Comparison of ENCODE assay signal across 14 cellular contexts in genomic region chr19:14580623-14581237, GRCh38. TPM values are rescaled to one million over a fixed set of nuclear protein-coding genes. Genes with fewer than 3 reads are reported as not detected.
DNase-seq lines count a peak whose midpoint lies in the region; ATAC-seq and TF ChIP-seq lines count a peak whose summit lies in the region.
"Had no signal": no experiment of that assay in that cellular context is flagged by ENCODE, and none has a peak within 500 bp of the region (broad histone marks: within the 10 kb centered on the region; RNA-seq: fewer than 3 reads in every experiment).

No MANE protein-coding gene starts in this region.

- no peak overlapping the region for H3K4me3 Mint-ChIP-seq in activated CD8-positive, alpha-beta T cell treated with anti-CD3 and anti-CD28 coated beads for 36 hours
- H3K4me3 Mint-ChIP-seq in activated CD8-positive, alpha-beta T cell treated with anti-CD3 and anti-CD28 coated beads, Interleukin-2, amount 10 ng/mL, durations not matched to agents 7 days and 5 days = no peak overlapping the region
- H3K4me3 Mint-ChIP-seq in activated naive CD8-positive, alpha-beta T cell = no peak overlapping the region
- H3K4me3 Mint-ChIP-seq: nephron progenitor cell had no signal

- H3K4me1 ChIP-seq in OCI-LY3 (ENCODE audit: low read length) = peaks cover 72% of the 10 kb centered on the region
- H3K4me1 ChIP-seq: left lung, sigmoid colon had no signal

- H3K4me1 Mint-ChIP-seq in activated CD8-positive, alpha-beta T cell treated with anti-CD3 and anti-CD28 coated beads for 36 hours (ENCODE audit: low read depth) = peaks cover 19% of the 10 kb centered on the region
- H3K4me1 Mint-ChIP-seq in activated CD8-positive, alpha-beta T cell treated with anti-CD3 and anti-CD28 coated beads, Interleukin-2, amount 10 ng/mL, durations not matched to agents 7 days and 5 days (ENCODE audit: low read depth) = no peaks in the 10 kb centered on the region
- H3K4me1 Mint-ChIP-seq in activated naive CD8-positive, alpha-beta T cell (ENCODE audit: low read depth) = peaks cover 8% of the 10 kb centered on the region
- H3K4me1 Mint-ChIP-seq: nephron progenitor cell had no signal

- peaks cover 26% of the 10 kb centered on the region for H3K79me2 ChIP-seq in OCI-LY3 (ENCODE audit: low read length)

- DNase-seq in activated CD8-positive, alpha-beta T cell treated with anti-CD3 and anti-CD28 coated beads for 36 hours = peak; percentile 79
- DNase-seq in activated CD8-positive, alpha-beta T cell treated with anti-CD3 and anti-CD28 coated beads, Interleukin-2, amount 10 ng/mL, durations not matched to agents 7 days and 5 days = no peak
- DNase-seq in stimulated activated CD4-positive, alpha-beta T cell treated with anti-CD3 and anti-CD28 coated beads, TNF-alpha, amount 100 ng/mL, for 24 hours (ENCODE audit: low read depth in 3 of 3) = peak in 2 of 3 experiments; percentile 54 to 76
- no peak for DNase-seq in NCI-H2196 treated with DMSO at 0.1 percent for 48 hours (lab: John Stamatoyannopoulos, UW; ENCODE audit: unreplicated experiment)
- DNase-seq in HCEC 1CT = no peak
- DNase-seq: nephron progenitor cell, sigmoid colon had no signal

- no peak overlapping the region for H2AFZ ChIP-seq in OCI-LY3 (ENCODE audit: low read depth, low read length)

- no peaks in the 10 kb centered on the region for H4K20me1 ChIP-seq in OCI-LY3 (ENCODE audit: insufficient read depth, low read length)

- H3K4me3 ChIP-seq in OCI-LY3 (ENCODE audit: low read length) = peak overlapping the region; percentile 22; the same call in 1 of the 2 replicates
- H3K4me3 ChIP-seq: cardiac muscle cell, left lung, sigmoid colon had no signal

- peak overlapping the region; percentile 51 for H3K4me2 ChIP-seq in OCI-LY3 (ENCODE audit: low read length)

- H3K27ac Mint-ChIP-seq in activated CD8-positive, alpha-beta T cell treated with anti-CD3 and anti-CD28 coated beads for 36 hours = peak overlapping the region; percentile 74
- H3K27ac Mint-ChIP-seq in activated CD8-positive, alpha-beta T cell treated with anti-CD3 and anti-CD28 coated beads, Interleukin-2, amount 10 ng/mL, durations not matched to agents 7 days and 5 days = no peak overlapping the region
- H3K27ac Mint-ChIP-seq in activated naive CD8-positive, alpha-beta T cell = peak overlapping the region; percentile 86
- H3K27ac Mint-ChIP-seq: nephron progenitor cell had no signal

- peak; percentile 37 for ATAC-seq in activated CD8-positive, alpha-beta T cell treated with anti-CD3 and anti-CD28 coated beads for 36 hours
- no peak for ATAC-seq in activated CD8-positive, alpha-beta T cell treated with anti-CD3 and anti-CD28 coated beads, Interleukin-2, amount 10 ng/mL, durations not matched to agents 7 days and 5 days
- ATAC-seq in HG03571 (IDR thresholded peaks at IDR 0.05; ENCODE audit: unreplicated experiment) = no peak
- ATAC-seq: left lung, Panc1 had no signal

- no peak for TF ChIP-seq CTCF in activated CD8-positive, alpha-beta T cell treated with anti-CD3 and anti-CD28 coated beads for 36 hours (IDR thresholded peaks at IDR 0.05)
- peak; percentile 41 for TF ChIP-seq CTCF in OCI-LY3 (IDR thresholded peaks at IDR 0.05; ENCODE audit: low read depth, low read length)

- no peaks in the 10 kb centered on the region for H3K27me3 ChIP-seq in OCI-LY3 (ENCODE audit: low read depth, low read length)
- H3K27me3 ChIP-seq: cardiac muscle cell, left lung, sigmoid colon had no signal

- no peaks in the 10 kb centered on the region for H3K36me3 Mint-ChIP-seq in activated CD8-positive, alpha-beta T cell treated with anti-CD3 and anti-CD28 coated beads for 36 hours (ENCODE audit: low read depth)
- H3K36me3 Mint-ChIP-seq in activated CD8-positive, alpha-beta T cell treated with anti-CD3 and anti-CD28 coated beads, Interleukin-2, amount 10 ng/mL, durations not matched to agents 7 days and 5 days (ENCODE audit: low read depth) = no peaks in the 10 kb centered on the region
- no peaks in the 10 kb centered on the region for H3K36me3 Mint-ChIP-seq in activated naive CD8-positive, alpha-beta T cell

- POLR2A ChIA-PET in activated CD8-positive, alpha-beta T cell treated with anti-CD3 and anti-CD28 coated beads for 36 hours (lab: Charles Lee) = interaction anchor here (0.6 to 1.0 kb wide), 3 partner anchors 20 to 111 kb away, joined by 3 to 4 read pairs (median 4); no protein-coding TSS in a partner anchor
- POLR2A ChIA-PET in activated CD8-positive, alpha-beta T cell treated with anti-CD3 and anti-CD28 coated beads, Interleukin-2, amount 10 ng/mL, durations not matched to agents 7 days and 5 days (lab: Charles Lee) = interaction anchor here (0.6 kb wide), 1 partner anchor 1530 kb away, joined by 3 read pairs; no protein-coding TSS in a partner anchor

- H3K27me3 Mint-ChIP-seq in activated CD8-positive, alpha-beta T cell treated with anti-CD3 and anti-CD28 coated beads for 36 hours = no peaks in the 10 kb centered on the region
- no peaks in the 10 kb centered on the region for H3K27me3 Mint-ChIP-seq in activated CD8-positive, alpha-beta T cell treated with anti-CD3 and anti-CD28 coated beads, Interleukin-2, amount 10 ng/mL, durations not matched to agents 7 days and 5 days (ENCODE audit: low read depth)
- H3K27me3 Mint-ChIP-seq in activated naive CD8-positive, alpha-beta T cell = no peaks in the 10 kb centered on the region

- peak overlapping the region; percentile 16; the same call in 1 of the 2 replicates for H3K9ac ChIP-seq in OCI-LY3 (ENCODE audit: low read length)

- H3K9me3 Mint-ChIP-seq in activated CD8-positive, alpha-beta T cell treated with anti-CD3 and anti-CD28 coated beads for 36 hours = no peaks in the 10 kb centered on the region
- no peaks in the 10 kb centered on the region for H3K9me3 Mint-ChIP-seq in activated CD8-positive, alpha-beta T cell treated with anti-CD3 and anti-CD28 coated beads, Interleukin-2, amount 10 ng/mL, durations not matched to agents 7 days and 5 days (ENCODE audit: insufficient read depth)
- H3K9me3 Mint-ChIP-seq in activated naive CD8-positive, alpha-beta T cell (ENCODE audit: low read depth) = no peaks in the 10 kb centered on the region

- no peaks in the 10 kb centered on the region for H3K9me3 ChIP-seq in OCI-LY3 (ENCODE audit: insufficient read depth, low read length)
- H3K9me3 ChIP-seq: left lung, sigmoid colon had no signal

- peaks cover 3% of the 10 kb centered on the region for H3K36me3 ChIP-seq in OCI-LY3 (replicated peaks; ENCODE audit: low read depth, low read length)
- H3K36me3 ChIP-seq: cardiac muscle cell, left lung, sigmoid colon had no signal

- intact Hi-C loops in activated CD8-positive, alpha-beta T cell treated with anti-CD3 and anti-CD28 coated beads for 36 hours (cut with micrococcal nuclease) = no loop called here

- CTCF ChIA-PET in activated CD8-positive, alpha-beta T cell treated with anti-CD3 and anti-CD28 coated beads for 36 hours (lab: Charles Lee) = interaction anchor here (1.3 to 11.0 kb wide), 3 partner anchors 9 to 107 kb away, joined by 3 to 276 read pairs (median 5); partner anchors contain the start of genes NDUFB7 and ZNF333
- CTCF ChIA-PET in activated CD8-positive, alpha-beta T cell treated with anti-CD3 and anti-CD28 coated beads, Interleukin-2, amount 10 ng/mL, durations not matched to agents 7 days and 5 days (lab: Charles Lee) = interaction anchor here (1.1 kb wide), 1 partner anchor 106 kb away, joined by 4 read pairs; no protein-coding TSS in a partner anchor

- H3K27ac ChIP-seq in OCI-LY3 (ENCODE audit: low read length) = peak overlapping the region; percentile 89
- H3K27ac ChIP-seq: cardiac muscle cell, epithelial cell of prostate, left lung, sigmoid colon had no signal

RNA-seq across cellular contexts. Expression of gene CLEC17A, which starts 2.2 kb away (rescaled TPM):
- total RNA-seq in activated CD8-positive, alpha-beta T cell treated with anti-CD3 and anti-CD28 coated beads for 36 hours = under 1 TPM; 0.60 to 0.83 TPM
- total RNA-seq in activated CD8-positive, alpha-beta T cell treated with anti-CD3 and anti-CD28 coated beads, Interleukin-2, amount 10 ng/mL, durations not matched to agents 7 days and 5 days = not detected
- total RNA-seq: cardiac muscle cell, sigmoid colon had no signal

RNA-seq across cellular contexts. Expression of gene NDUFB7, which starts 8.9 kb away (rescaled TPM):
- 100 to 1,000 TPM; 123 to 135 TPM for total RNA-seq in activated CD8-positive, alpha-beta T cell treated with anti-CD3 and anti-CD28 coated beads for 36 hours
- total RNA-seq in activated CD8-positive, alpha-beta T cell treated with anti-CD3 and anti-CD28 coated beads, Interleukin-2, amount 10 ng/mL, durations not matched to agents 7 days and 5 days = 100 to 1,000 TPM; 133 to 142 TPM

RNA-seq across cellular contexts. Expression of gene TECR, which starts 51.3 kb away (rescaled TPM):
- total RNA-seq in activated CD8-positive, alpha-beta T cell treated with anti-CD3 and anti-CD28 coated beads for 36 hours = 10 to 100 TPM; 93.5 to 98.5 TPM
- 100 to 1,000 TPM; 153 to 163 TPM for total RNA-seq in activated CD8-positive, alpha-beta T cell treated with anti-CD3 and anti-CD28 coated beads, Interleukin-2, amount 10 ng/mL, durations not matched to agents 7 days and 5 days

Comparison
In these comparisons a context has a peak if more than half of its experiments do, and no peak if none do; other contexts are left out.
1. DNase-seq: peak in activated CD8-positive, alpha-beta T cell treated with anti-CD3 and anti-CD28 coated beads for 36 hours (single experiment) and stimulated activated CD4-positive, alpha-beta T cell treated with anti-CD3 and anti-CD28 coated beads, TNF-alpha, amount 100 ng/mL, for 24 hours (2 of 3); none in activated CD8-positive, alpha-beta T cell treated with anti-CD3 and anti-CD28 coated beads, Interleukin-2, amount 10 ng/mL, durations not matched to agents 7 days and 5 days (single experiment), NCI-H2196 treated with DMSO at 0.1 percent for 48 hours (single experiment) and HCEC 1CT (single experiment).